ENCODE assay signal across 10 cellular contexts in the genomic region with DNA sequence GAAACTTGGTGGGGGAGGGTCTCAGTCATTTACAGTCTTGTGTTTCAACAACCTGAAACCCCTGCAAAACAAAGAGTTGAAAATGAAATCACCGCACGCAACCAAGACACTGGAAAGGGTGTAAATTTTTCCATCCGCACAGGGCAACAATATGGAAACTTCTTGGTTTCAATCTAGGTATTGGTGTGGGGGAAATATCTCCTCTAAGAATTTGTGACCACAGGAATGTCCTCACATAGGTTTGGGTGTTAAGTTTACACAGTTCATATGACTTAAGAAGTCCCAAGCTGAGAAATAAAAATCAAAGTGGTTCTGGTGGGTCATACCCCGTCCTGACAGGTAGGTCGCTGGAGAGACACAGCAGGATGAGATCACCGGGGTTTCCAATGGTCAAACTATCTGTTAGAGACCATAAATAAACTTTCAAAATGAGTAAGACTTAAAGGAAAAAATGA. TPM values are rescaled to one million over a fixed set of nuclear protein-coding genes. Genes with fewer than 3 reads are reported as not detected.
DNase-seq lines count a peak whose midpoint lies in the region; ATAC-seq and TF ChIP-seq lines count a peak whose summit lies in the region.
"Had no signal": no experiment of that assay in that cellular context is flagged by ENCODE, and none has a peak within 500 bp of the region (broad histone marks: within the 10 kb centered on the region; RNA-seq: fewer than 3 reads in every experiment).

No MANE protein-coding gene starts in this region.

- H3K4me3 ChIP-seq in smooth muscle cell, result no peak overlapping the region
- no peak overlapping the region for H3K4me3 ChIP-seq in PC-3 (ENCODE audit: low read length)
- H3K4me3 ChIP-seq in suprapubic skin, result no peak overlapping the region
- H3K4me3 ChIP-seq: HAP-1 had no signal

- H3K4me2 ChIP-seq in smooth muscle cell (no peak overlapping the region), PC-3 (ENCODE audit: low read length) (no peak overlapping the region)

- no TSS peak for BruUV-seq in PC-3 (replicated peaks; lab: Mats Ljungman, UMichigan)

- peak; percentile 84 for ATAC-seq in HG02588 (IDR thresholded peaks at IDR 0.05; ENCODE audit: unreplicated experiment)
- ATAC-seq in HG03565 (IDR thresholded peaks at IDR 0.05; ENCODE audit: unreplicated experiment), result peak; percentile 75
- ATAC-seq in stimulated activated naive CD8-positive, alpha-beta T cell treated with anti-CD3 and anti-CD28 coated beads, Interleukin-15, amount 100 ng/mL, for 72 hours, result peak; percentile 95
- no peak for ATAC-seq in PC-3

- CTCF ChIA-PET in PC-3 (lab: Charles Lee), result no interaction called here

- H3K79me2 ChIP-seq in smooth muscle cell (ENCODE audit: low read depth) (no peaks in the 10 kb centered on the region), PC-3 (ENCODE audit: low read length) (no peaks in the 10 kb centered on the region)

- TF ChIP-seq EP300 in suprapubic skin (IDR thresholded peaks at IDR 0.05), result no peak

- H3K27ac Mint-ChIP-seq in stimulated activated naive CD8-positive, alpha-beta T cell treated with anti-CD3 and anti-CD28 coated beads, Interleukin-15, amount 100 ng/mL, for 72 hours, result peak overlapping the region; percentile 82 to 91

- intact Hi-C loops in PC-3 (cut with micrococcal nuclease), result no loop called here

- H4K20me1 ChIP-seq in smooth muscle cell (ENCODE audit: low read depth), result no peaks in the 10 kb centered on the region
- H4K20me1 ChIP-seq in PC-3 (ENCODE audit: low read length), result no peaks in the 10 kb centered on the region

- 87% methylated on average over 6 of the region's 6 CpGs for WGBS in smooth muscle cell (ENCODE audit: low lambda C conversion rate)
- WGBS in suprapubic skin, result 90% methylated on average over 6 of the region's 6 CpGs

- H3F3A ChIP-seq in smooth muscle cell (ENCODE audit: low read depth), result no peaks in the 10 kb centered on the region
- no peaks in the 10 kb centered on the region for H3F3A ChIP-seq in PC-3 (ENCODE audit: low read length, unreplicated experiment)

- H3K9me3 Mint-ChIP-seq in stimulated activated naive CD8-positive, alpha-beta T cell treated with anti-CD3 and anti-CD28 coated beads, Interleukin-15, amount 100 ng/mL, for 72 hours, result peaks cover 0 to 6% of the 10 kb centered on the region in 2 donors

- no peak overlapping the region for H3K9ac ChIP-seq in smooth muscle cell (ENCODE audit: low read depth)
- no peak overlapping the region for H3K9ac ChIP-seq in PC-3 (ENCODE audit: low read length)

- peaks cover 39% of the 10 kb centered on the region for H3K4me1 Mint-ChIP-seq in stimulated activated naive CD8-positive, alpha-beta T cell treated with anti-CD3 and anti-CD28 coated beads, Interleukin-15, amount 100 ng/mL, for 72 hours

- TF ChIP-seq CTCF in smooth muscle cell (IDR thresholded peaks at IDR 0.05; ENCODE audit: borderline replicate concordance, insufficient read depth, poor library complexity, severe bottlenecking), result no peak
- no peak for TF ChIP-seq CTCF in PC-3 (conservative IDR thresholded peaks at IDR 0.05; ENCODE audit: low read depth, low read length)
- TF ChIP-seq CTCF in suprapubic skin (IDR thresholded peaks at IDR 0.05), result no peak

- H2AFZ ChIP-seq in smooth muscle cell (ENCODE audit: low read depth) (no peak overlapping the region), PC-3 (ENCODE audit: low read length) (no peak overlapping the region)

- no peaks in the 10 kb centered on the region for H3K36me3 ChIP-seq in smooth muscle cell (ENCODE audit: low read depth)
- no peaks in the 10 kb centered on the region for H3K36me3 ChIP-seq in PC-3 (ENCODE audit: low read depth, low read length)
- no peaks in the 10 kb centered on the region for H3K36me3 ChIP-seq in suprapubic skin
- H3K36me3 ChIP-seq: HAP-1 had no signal

- peaks cover 37% of the 10 kb centered on the region for H3K27me3 Mint-ChIP-seq in stimulated activated naive CD8-positive, alpha-beta T cell treated with anti-CD3 and anti-CD28 coated beads, Interleukin-15, amount 100 ng/mL, for 72 hours

- H3K4me1 ChIP-seq in smooth muscle cell (ENCODE audit: low read depth), result no peaks in the 10 kb centered on the region
- peaks cover 19% of the 10 kb centered on the region for H3K4me1 ChIP-seq in PC-3 (ENCODE audit: insufficient read depth, low read length)
- no peaks in the 10 kb centered on the region for H3K4me1 ChIP-seq in suprapubic skin
- H3K4me1 ChIP-seq: HAP-1 had no signal

- peak overlapping the region; percentile 22 to 48 for H3K4me3 Mint-ChIP-seq in stimulated activated naive CD8-positive, alpha-beta T cell treated with anti-CD3 and anti-CD28 coated beads, Interleukin-15, amount 100 ng/mL, for 72 hours

- H3K9me3 ChIP-seq in smooth muscle cell (replicated peaks; ENCODE audit: low read depth), result no peaks in the 10 kb centered on the region
- no peaks in the 10 kb centered on the region for H3K9me3 ChIP-seq in PC-3 (ENCODE audit: low read length)
- no peaks in the 10 kb centered on the region for H3K9me3 ChIP-seq in suprapubic skin
- H3K9me3 ChIP-seq: HAP-1 had no signal

- POLR2A ChIA-PET in PC-3 (lab: Charles Lee; ENCODE audit: unreplicated experiment), result no interaction called here

- TF ChIP-seq POLR2A in suprapubic skin (IDR thresholded peaks at IDR 0.05), result no peak

- H3K27ac ChIP-seq in smooth muscle cell (ENCODE audit: low read depth) (no peak overlapping the region), PC-3 (ENCODE audit: low read length) (no peak overlapping the region), suprapubic skin (no peak overlapping the region)

- DNase-seq in stimulated activated CD4-positive, alpha-beta T cell treated with anti-CD3 and anti-CD28 coated beads, Interleukin-12 subunit alpha, Interleukin-12 subunit beta, amount 100 ng/mL, for 48 hours (ENCODE audit: low read depth in 2 of 3, low spot score in 1 of 3), result peak; percentile 14 to 53 (median 35)
- DNase-seq in stimulated activated CD4-positive, alpha-beta T cell treated with anti-CD3 and anti-CD28 coated beads, Interleukin-12 subunit alpha, Interleukin-12 subunit beta, amount 100 ng/mL, for 4 hours, result no peak
- peak; percentile 27 to 74 for DNase-seq in stimulated activated naive CD8-positive, alpha-beta T cell treated with anti-CD3 and anti-CD28 coated beads, Interleukin-15, amount 100 ng/mL, for 72 hours
- DNase-seq in smooth muscle cell (lab: John Stamatoyannopoulos, UW; ENCODE audit: unreplicated experiment), result no peak
- DNase-seq in PC-3, result no peak
- no peak for DNase-seq in suprapubic skin (ENCODE audit: low spot score in 2 of 2)
- DNase-seq: NCI-H2171 had no signal

- H3K27me3 ChIP-seq in smooth muscle cell (ENCODE audit: low read depth) (no peaks in the 10 kb centered on the region), PC-3 (ENCODE audit: low read length) (peaks cover 36% of the 10 kb centered on the region), suprapubic skin (no peaks in the 10 kb centered on the region)

- H3K9me2 ChIP-seq in PC-3 (replicated peaks; ENCODE audit: low read length), result no peaks in the 10 kb centered on the region

RNA-seq across cellular contexts. Expression of a gene that starts 51.9 kb away (rescaled TPM):
- total RNA-seq in smooth muscle cell (0.09 TPM in 1 of 2 replicates, not detected in the other), PC-3 (2014; rRNA removed) (0.29 TPM in 1 of 2 replicates, not detected in the other), suprapubic skin (1 to 10 TPM; 1.7 to 7.8 (median 3.4) TPM)
- polyA plus RNA-seq in smooth muscle cell, result not detected in 2 replicates

Comparison
In these comparisons a context has a peak if more than half of its experiments do, and no peak if none do; other contexts are left out.
1. DNase-seq: peak in stimulated activated CD4-positive, alpha-beta T cell treated with anti-CD3 and anti-CD28 coated beads, Interleukin-12 subunit alpha, Interleukin-12 subunit beta, amount 100 ng/mL, for 48 hours (3 of 3) and stimulated activated naive CD8-positive, alpha-beta T cell treated with anti-CD3 and anti-CD28 coated beads, Interleukin-15, amount 100 ng/mL, for 72 hours (2 of 2); none in stimulated activated CD4-positive, alpha-beta T cell treated with anti-CD3 and anti-CD28 coated beads, Interleukin-12 subunit alpha, Interleukin-12 subunit beta, amount 100 ng/mL, for 4 hours (single experiment), smooth muscle cell (single experiment), PC-3 (single experiment) and suprapubic skin (0 of 2).